ENCODE assay signal across 22 cellular contexts in the genomic region with DNA sequence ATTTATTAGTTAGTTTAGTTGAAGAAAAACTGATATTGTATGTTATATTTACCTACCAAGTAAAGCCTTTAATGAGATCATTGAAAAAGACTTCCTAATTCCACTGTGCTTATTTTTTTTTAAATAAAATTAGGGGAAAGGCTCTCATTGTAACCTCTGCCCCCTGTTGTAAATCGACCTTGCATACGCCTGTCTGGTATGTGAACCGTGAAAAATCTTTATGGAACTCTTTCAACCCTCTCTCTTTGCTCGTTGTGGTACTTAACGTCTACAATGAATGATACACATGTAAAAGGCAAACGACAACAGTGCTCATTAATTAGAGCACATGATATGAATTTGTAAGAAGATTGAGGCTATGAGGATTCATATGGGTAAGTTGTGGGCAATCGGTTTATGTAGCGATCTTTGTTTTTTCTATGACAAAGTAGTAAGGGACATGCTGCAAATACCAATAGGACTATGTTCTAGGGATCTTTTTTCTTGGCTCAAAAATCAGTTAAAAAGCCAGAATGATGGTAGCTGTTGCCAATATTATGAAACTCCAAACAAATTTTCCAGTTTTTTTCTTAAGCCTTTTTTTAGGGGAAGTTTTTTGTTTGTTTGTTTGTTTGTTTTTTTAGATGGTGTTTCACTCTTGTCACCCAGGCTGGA.
A peak's percentile ranks its signal among the peaks of the same experiment; 100 is the strongest.
DNase-seq lines count a peak whose midpoint lies in the region; ATAC-seq and TF ChIP-seq lines count a peak whose summit lies in the region.
"Had no signal": no experiment of that assay in that cellular context is flagged by ENCODE, and none has a peak within 500 bp of the region (broad histone marks: within the 10 kb centered on the region; RNA-seq: fewer than 3 reads in every experiment).

No MANE protein-coding gene starts in this region.

- peak overlapping the region; percentile 21; the same call in 1 of the 2 replicates for H2AFZ ChIP-seq in GM23248
- H2AFZ ChIP-seq: GM23338 had no signal

- in situ Hi-C loops in GM23248 (cut with MboI): loop anchor here (10.0 kb wide), 1 partner anchor 552 kb away; no protein-coding TSS in a partner anchor

- no peaks in the 10 kb centered on the region for H3K36me3 Mint-ChIP-seq in stimulated activated naive B cell treated with anti-CD40 and anti-IgM and Interleukin-4, amounts not matched to agents 10 μg/mL and 1 μg/mL and 100 μg/mL, for 72 hours
- H3K36me3 Mint-ChIP-seq: CD4-positive, alpha-beta memory T cell had no signal

- H3K9me2 ChIP-seq in GM23248 (ENCODE audit: insufficient read depth): no peaks in the 10 kb centered on the region

- H3K4me3 ChIP-seq in GM23248 (no peak overlapping the region), skeletal muscle satellite cell (ENCODE audit: low read length) (no peak overlapping the region)
- H3K4me3 ChIP-seq: GM23338, HAP-1 had no signal

- no peak overlapping the region for H3K4me3 Mint-ChIP-seq in stimulated activated naive B cell treated with anti-CD40 and anti-IgM and Interleukin-4, amounts not matched to agents 10 μg/mL and 1 μg/mL and 100 μg/mL, for 72 hours
- H3K4me3 Mint-ChIP-seq: CD4-positive, alpha-beta memory T cell; GM23338 had no signal

- CTCF ChIA-PET in HEK293T (lab: Yijun Ruan, JAX): no interaction called here

- no peaks in the 10 kb centered on the region for H4K20me1 ChIP-seq in GM23248 (ENCODE audit: insufficient read depth)

- H3K36me3 ChIP-seq in GM23248 (ENCODE audit: low read depth) (no peaks in the 10 kb centered on the region), skeletal muscle satellite cell (ENCODE audit: insufficient read depth, low read length) (no peaks in the 10 kb centered on the region)
- H3K36me3 ChIP-seq: HAP-1 had no signal

- peaks cover 8% of the 10 kb centered on the region for H3K4me1 ChIP-seq in GM23248 (ENCODE audit: insufficient read depth)
- peaks cover 8% of the 10 kb centered on the region for H3K4me1 ChIP-seq in skeletal muscle satellite cell (ENCODE audit: control insufficient read depth, insufficient read depth, low read length)

- H3K79me2 ChIP-seq in GM23248 (ENCODE audit: insufficient read depth): no peaks in the 10 kb centered on the region

- no peaks in the 10 kb centered on the region for H3K9me3 Mint-ChIP-seq in stimulated activated naive B cell treated with anti-CD40 and anti-IgM and Interleukin-4, amounts not matched to agents 10 μg/mL and 1 μg/mL and 100 μg/mL, for 72 hours
- H3K9me3 Mint-ChIP-seq: GM23338 had no signal

- H3K27ac ChIP-seq in GM23248: no peak overlapping the region
- H3K27ac ChIP-seq: RWPE1 had no signal

- H3K9ac ChIP-seq in GM23248 (no peak overlapping the region), skeletal muscle satellite cell (ENCODE audit: low read depth, low read length) (no peak overlapping the region)

- ATAC-seq in HG03520 (IDR thresholded peaks at IDR 0.05; ENCODE audit: unreplicated experiment): no peak
- ATAC-seq in stimulated activated naive B cell treated with anti-CD40 and anti-IgM and Interleukin-4, amounts not matched to agents 10 μg/mL and 1 μg/mL and 100 μg/mL, for 72 hours (replicated peaks): no peak
- ATAC-seq: GM23338 had no signal

- H3K4me1 Mint-ChIP-seq in stimulated activated naive B cell treated with anti-CD40 and anti-IgM and Interleukin-4, amounts not matched to agents 10 μg/mL and 1 μg/mL and 100 μg/mL, for 72 hours: no peaks in the 10 kb centered on the region

- no peak overlapping the region for H3K27ac Mint-ChIP-seq in stimulated activated naive B cell treated with anti-CD40 and anti-IgM and Interleukin-4, amounts not matched to agents 10 μg/mL and 1 μg/mL and 100 μg/mL, for 72 hours
- H3K27ac Mint-ChIP-seq: CD4-positive, alpha-beta memory T cell; GM23338 had no signal

- POLR2A ChIA-PET in HEK293T (lab: Yijun Ruan, JAX): no interaction called here

- H3F3A ChIP-seq in GM23248 (ENCODE audit: insufficient read depth): no peaks in the 10 kb centered on the region

- H3K4me2 ChIP-seq in GM23248 (ENCODE audit: unreplicated experiment): no peak overlapping the region
- peak overlapping the region; percentile 10 for H3K4me2 ChIP-seq in skeletal muscle satellite cell (ENCODE audit: low read length)
- H3K4me2 ChIP-seq: GM23338 had no signal

- H3K27me3 ChIP-seq in GM23248 (replicated peaks; ENCODE audit: insufficient read depth) (no peaks in the 10 kb centered on the region), skeletal muscle satellite cell (ENCODE audit: control insufficient read depth, insufficient read depth, low read length) (no peaks in the 10 kb centered on the region)

- 27 to 28% methylated on average over 8 of the region's 8 CpGs for WGBS in GM23248 (ENCODE audit: low coverage in 1 of 2, low lambda C conversion rate in 2 of 2, missing lambda C conversion rate in 2 of 2), 2 experiments

- H3K9me3 ChIP-seq in GM23248 (ENCODE audit: low read depth) (no peaks in the 10 kb centered on the region), skeletal muscle satellite cell (replicated peaks; ENCODE audit: low read length) (no peaks in the 10 kb centered on the region)
- H3K9me3 ChIP-seq: HAP-1 had no signal

- H3K27me3 Mint-ChIP-seq in stimulated activated naive B cell treated with anti-CD40 and anti-IgM and Interleukin-4, amounts not matched to agents 10 μg/mL and 1 μg/mL and 100 μg/mL, for 72 hours: peaks cover 6 to 11% of the 10 kb centered on the region in 2 donors

- no peak for DNase-seq in GM23248
- no peak for DNase-seq in HEK293T (ENCODE audit: extremely low spot score)
- DNase-seq in left kidney (ENCODE audit: low read depth, low spot score): peak; percentile 34
- DNase-seq in NCI-H226: no peak
- DNase-seq in stimulated activated naive B cell treated with anti-CD40 and anti-IgM and Interleukin-4, amounts not matched to agents 10 μg/mL and 1 μg/mL and 100 μg/mL, for 72 hours: no peak
- DNase-seq: C1 segment of cervical spinal cord; CD4-positive, alpha-beta memory T cell; COR-L47; DMS53; Karpas-422; NCI-H1105 treated with DMSO at 0.1 percent for 48 hours; NCI-H146; NCI-H2029; NCI-H2227 treated with DMSO at 0.1 percent for 48 hours; NCI-H510A treated with DMSO at 0.1 percent for 48 hours; SHP77; T-helper 1 cell had no signal

TF ChIP-seq in HEK293T, 16 proteins besides CTCF, POLR2A, EP300 and RAD21:
- TF ChIP-seq, protein P1, sequence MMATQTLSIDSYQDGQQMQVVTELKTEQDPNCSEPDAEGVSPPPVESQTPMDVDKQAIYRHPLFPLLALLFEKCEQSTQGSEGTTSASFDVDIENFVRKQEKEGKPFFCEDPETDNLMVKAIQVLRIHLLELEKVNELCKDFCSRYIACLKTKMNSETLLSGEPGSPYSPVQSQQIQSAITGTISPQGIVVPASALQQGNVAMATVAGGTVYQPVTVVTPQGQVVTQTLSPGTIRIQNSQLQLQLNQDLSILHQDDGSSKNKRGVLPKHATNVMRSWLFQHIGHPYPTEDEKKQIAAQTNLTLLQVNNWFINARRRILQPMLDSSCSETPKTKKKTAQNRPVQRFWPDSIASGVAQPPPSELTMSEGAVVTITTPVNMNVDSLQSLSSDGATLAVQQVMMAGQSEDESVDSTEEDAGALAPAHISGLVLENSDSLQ (IDR thresholded peaks at IDR 0.05): peak; percentile 57
- TF ChIP-seq L3MBTL2 (conservative IDR thresholded peaks at IDR 0.05) (no peak), FOXK2 (IDR thresholded peaks at IDR 0.05) (no peak), NFRKB (IDR thresholded peaks at IDR 0.05) (no peak)
